Comparison of ENCODE assay signal across 31 cellular contexts in the genomic region with DNA sequence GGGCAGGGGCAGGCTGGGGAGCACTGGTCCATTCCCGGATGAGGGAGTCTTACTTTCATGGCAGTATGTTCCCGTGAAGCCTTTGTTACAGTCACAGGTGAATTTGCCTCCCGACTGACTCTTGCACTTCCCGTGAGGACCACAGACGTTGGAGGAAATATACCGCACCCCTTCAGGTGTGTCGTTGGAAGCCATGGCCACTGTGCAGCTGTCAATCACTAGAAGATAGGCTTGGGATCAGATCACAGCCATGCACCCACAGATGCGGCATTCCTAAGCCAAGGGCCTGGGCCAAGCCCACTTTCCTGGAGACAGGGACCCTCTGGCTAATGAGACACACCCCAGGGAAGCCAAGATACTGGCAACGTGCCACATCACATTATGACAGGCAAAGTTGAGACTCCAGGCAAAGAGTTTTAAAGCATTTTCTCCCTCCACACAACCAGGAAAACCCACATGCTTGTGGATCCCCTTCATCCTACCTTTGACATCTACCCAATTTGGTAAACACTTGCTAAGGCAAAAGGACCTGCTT. TPM values are rescaled to one million over a fixed set of nuclear protein-coding genes. Genes with fewer than 3 reads are reported as not detected.
DNase-seq lines count a peak whose midpoint lies in the region; ATAC-seq, FAIRE-seq and TF ChIP-seq lines count a peak whose summit lies in the region.
"Had no signal": no experiment of that assay in that cellular context is flagged by ENCODE, and none has a peak within 500 bp of the region (broad histone marks: within the 10 kb centered on the region; RNA-seq: fewer than 3 reads in every experiment).

No MANE protein-coding gene starts in this region.

- H3K27ac ChIP-seq in astrocyte (ENCODE audit: low read depth, low read length): no peak overlapping the region
- H3K27ac ChIP-seq in tibial artery: peak overlapping the region; percentile 99
- no peak overlapping the region for H3K27ac ChIP-seq in upper lobe of right lung
- H3K27ac ChIP-seq in H9 (ENCODE audit: insufficient read length, low read depth, low read length): no peak overlapping the region
- H3K27ac ChIP-seq: body of pancreas, WERI-Rb-1 had no signal

- H3K79me1 ChIP-seq in H9 (ENCODE audit: insufficient read depth, low read depth, low read length, poor library complexity, severe bottlenecking): peaks cover 4% of the 10 kb centered on the region

- no peak overlapping the region for H3K56ac ChIP-seq in H9 (ENCODE audit: insufficient read length, low read depth, low read length)

- H3K36me3 Mint-ChIP-seq in astrocyte (ENCODE audit: low read depth, unreplicated experiment) (peaks cover 48% of the 10 kb centered on the region), nephron (ENCODE audit: low read depth) (peaks cover 98% of the 10 kb centered on the region), H9 (ENCODE audit: insufficient read depth in 1 of 3, low read depth in 3 of 3) (peaks cover 58 to 100% (median 88%) of the 10 kb centered on the region in 3 experiments)
- H3K36me3 Mint-ChIP-seq: natural killer cell treated with Interleukin-12 subunit alpha and Interleukin-12 subunit beta and Interleukin-15 and Interleukin-18, amount 100 ng/mL, for 72 hours had no signal

- no peak overlapping the region for H2AK5ac ChIP-seq in H9 (ENCODE audit: insufficient read length, low read length)

- H3K27me3 ChIP-seq in astrocyte (ENCODE audit: insufficient read depth, low read length): no peaks in the 10 kb centered on the region
- no peaks in the 10 kb centered on the region for H3K27me3 ChIP-seq in tibial artery
- H3K27me3 ChIP-seq in upper lobe of right lung: no peaks in the 10 kb centered on the region
- H3K27me3 ChIP-seq in H9 (ENCODE audit: insufficient read depth, low read length): no peaks in the 10 kb centered on the region
- H3K27me3 ChIP-seq: body of pancreas, pancreas, thyroid gland had no signal

- no peak overlapping the region for H4K8ac ChIP-seq in H9 (replicated peaks; ENCODE audit: insufficient read length, low read depth, low read length)

- H3K79me2 ChIP-seq in astrocyte (ENCODE audit: insufficient read depth, low read length) (peaks cover 12% of the 10 kb centered on the region), H9 (ENCODE audit: insufficient read depth, low read length) (no peaks in the 10 kb centered on the region)

- H2BK20ac ChIP-seq in H9 (ENCODE audit: low read depth, low read length, poor library complexity, severe bottlenecking): no peak overlapping the region

- H3K14ac ChIP-seq in H9 (ENCODE audit: insufficient read depth, low read length): no peak overlapping the region

- peaks cover 75% of the 10 kb centered on the region for H3K4me1 Mint-ChIP-seq in astrocyte (ENCODE audit: low read depth, unreplicated experiment)
- H3K4me1 Mint-ChIP-seq in nephron: peaks cover 88% of the 10 kb centered on the region
- peaks cover 41 to 47% of the 10 kb centered on the region in 2 experiments for H3K4me1 Mint-ChIP-seq in H9
- H3K4me1 Mint-ChIP-seq: CD14-positive monocyte had no signal

- H3K27me3 Mint-ChIP-seq in astrocyte (ENCODE audit: low read depth, unreplicated experiment): no peaks in the 10 kb centered on the region
- H3K27me3 Mint-ChIP-seq in nephron (ENCODE audit: low read depth): no peaks in the 10 kb centered on the region
- no peaks in the 10 kb centered on the region; the same call in 1 of the 2 replicates for H3K27me3 Mint-ChIP-seq in H9 (ENCODE audit: low read depth)
- H3K27me3 Mint-ChIP-seq: natural killer cell treated with Interleukin-12 subunit alpha and Interleukin-12 subunit beta and Interleukin-15 and Interleukin-18, amount 100 ng/mL, for 72 hours had no signal

- H3K23me2 ChIP-seq in H9 (ENCODE audit: insufficient read length, low read depth, low read length, poor library complexity, severe bottlenecking): no peaks in the 10 kb centered on the region

- no peak overlapping the region for H4K91ac ChIP-seq in H9 (ENCODE audit: insufficient read length, low read depth, low read length)

- intact Hi-C loops in tibial artery (cut with DNase I; ENCODE audit: low total_unique reads) (loop anchor here (5.0 kb wide), 1 partner anchor 90 kb away; no protein-coding TSS in a partner anchor), upper lobe of right lung (cut with DNase I) (loop anchor here (10.0 kb wide), 1 partner anchor 92 kb away; no protein-coding TSS in a partner anchor)

- H3K4me3 ChIP-seq in astrocyte (ENCODE audit: insufficient read depth, low read depth, low read length): no peak overlapping the region
- H3K4me3 ChIP-seq in tibial artery: no peak overlapping the region
- no peak overlapping the region for H3K4me3 ChIP-seq in upper lobe of right lung
- H3K4me3 ChIP-seq: body of pancreas, mucosa of descending colon, pancreas, thyroid gland had no signal

- H2BK15ac ChIP-seq in H9 (ENCODE audit: low read depth, low read length): no peak overlapping the region

- H4K20me1 ChIP-seq in astrocyte (ENCODE audit: insufficient read depth, low read length) (peaks cover 50% of the 10 kb centered on the region), H9 (ENCODE audit: control insufficient read depth, insufficient read depth, insufficient read length) (no peaks in the 10 kb centered on the region)

- no peaks in the 10 kb centered on the region for H3K9me3 Mint-ChIP-seq in astrocyte (ENCODE audit: unreplicated experiment)
- no peaks in the 10 kb centered on the region for H3K9me3 Mint-ChIP-seq in nephron
- no peaks in the 10 kb centered on the region for H3K9me3 Mint-ChIP-seq in H9
- H3K9me3 Mint-ChIP-seq: activated CD4-positive, alpha-beta T cell treated with anti-CD3 and anti-CD28 coated beads, Interleukin-2, amount 10 ng/mL, durations not matched to agents 7 days and 5 days; activated naive CD8-positive, alpha-beta T cell treated with anti-CD3 and anti-CD28 coated beads, Interleukin-2, amount 50 U/mL, for 24 hours; activated T-cell treated with anti-CD3 and anti-CD28 coated beads, Interleukin-2, amount 50 U/mL, for 24 hours; effector memory CD8-positive, alpha-beta T cell; immature natural killer cell; natural killer cell treated with Interleukin-12 subunit alpha and Interleukin-12 subunit beta and Interleukin-15 and Interleukin-18, amount 100 ng/mL, for 72 hours had no signal

- no peak overlapping the region for H2BK12ac ChIP-seq in H9 (ENCODE audit: insufficient read length, low read depth, low read length)

- H3K4me1 ChIP-seq in astrocyte (ENCODE audit: insufficient read depth, low read length) (peaks cover 45% of the 10 kb centered on the region), tibial artery (peaks cover 0 to 100% (median 77%) of the 10 kb centered on the region in 4 donors), upper lobe of right lung (no peaks in the 10 kb centered on the region), H9 (ENCODE audit: insufficient read depth, low read length) (peaks cover 12% of the 10 kb centered on the region; the same call in 1 of the 2 replicates)
- H3K4me1 ChIP-seq: pancreas had no signal

- H3K23ac ChIP-seq in H9 (ENCODE audit: insufficient read length, low read depth, low read length): no peak overlapping the region

- H3K4me2 ChIP-seq in astrocyte (ENCODE audit: low read length) (no peak overlapping the region), H9 (ENCODE audit: insufficient read depth, insufficient read length, low read length) (no peak overlapping the region)

- H3K4me3 Mint-ChIP-seq in astrocyte (ENCODE audit: unreplicated experiment) (no peak overlapping the region), nephron (no peak overlapping the region), H9 (no peak overlapping the region)
- H3K4me3 Mint-ChIP-seq: activated CD4-positive, alpha-beta T cell treated with anti-CD3 and anti-CD28 coated beads, Interleukin-2, amount 10 ng/mL, durations not matched to agents 7 days and 5 days; activated naive CD8-positive, alpha-beta T cell treated with anti-CD3 and anti-CD28 coated beads, Interleukin-2, amount 50 U/mL, for 24 hours; activated T-cell treated with anti-CD3 and anti-CD28 coated beads, Interleukin-2, amount 50 U/mL, for 24 hours; CD14-positive monocyte; effector memory CD8-positive, alpha-beta T cell; immature natural killer cell; natural killer cell treated with Interleukin-12 subunit alpha and Interleukin-12 subunit beta and Interleukin-15 and Interleukin-18, amount 100 ng/mL, for 72 hours had no signal

- no peaks in the 10 kb centered on the region for H3K9me3 ChIP-seq in astrocyte (ENCODE audit: insufficient read depth, low read depth, low read length)
- no peaks in the 10 kb centered on the region for H3K9me3 ChIP-seq in tibial artery
- no peaks in the 10 kb centered on the region for H3K9me3 ChIP-seq in upper lobe of right lung
- no peaks in the 10 kb centered on the region for H3K9me3 ChIP-seq in H9 (ENCODE audit: control insufficient read depth, low read depth, low read length)
- H3K9me3 ChIP-seq: body of pancreas, mucosa of descending colon, pancreas, thyroid gland had no signal

- no peak overlapping the region for H3T11ph ChIP-seq in H9 (ENCODE audit: low read length)

- no peak overlapping the region for H2BK5ac ChIP-seq in H9 (ENCODE audit: insufficient read length, low read length)

- TF ChIP-seq CTCF in astrocyte (IDR thresholded peaks at IDR 0.05; ENCODE audit: insufficient read depth, low read depth, low read length) (no peak), nephron (IDR thresholded peaks at IDR 0.05; ENCODE audit: unreplicated experiment in 3 of 3) (no peak), tibial artery (IDR thresholded peaks at IDR 0.05) (no peak), upper lobe of right lung (IDR thresholded peaks at IDR 0.05) (no peak), H9 (conservative IDR thresholded peaks at IDR 0.05) (no peak)

- H3K18ac ChIP-seq in H9 (ENCODE audit: insufficient read length, low read depth, low read length): no peak overlapping the region

- no peak overlapping the region for H3K4ac ChIP-seq in H9 (ENCODE audit: low read depth, low read length)

- H4K5ac ChIP-seq in H9 (ENCODE audit: insufficient read length, low read depth, low read length): no peak overlapping the region

- peak; percentile 13 for DNase-seq in HK-2 (ENCODE audit: unreplicated experiment)
- DNase-seq in astrocyte (ENCODE audit: low read depth): no peak
- peak in 1 of 2 donors; percentile 17 for DNase-seq in tibial artery
- no peak for DNase-seq in upper lobe of right lung
- no peak for DNase-seq in H9
- DNase-seq: activated naive CD8-positive, alpha-beta T cell treated with anti-CD3 and anti-CD28 coated beads, Interleukin-2, amount 50 U/mL, for 24 hours; activated T-cell treated with anti-CD3 and anti-CD28 coated beads, Interleukin-2, amount 50 U/mL, for 24 hours; body of pancreas; DND-41; effector memory CD8-positive, alpha-beta T cell; hypothalamus; mucosa of descending colon; NCI-H1092 treated with DMSO at 0.1 percent for 48 hours; NCI-H187 treated with DMSO at 0.1 percent for 48 hours; NCI-H524 treated with DMSO at 0.1 percent for 48 hours; pancreas; right cardiac atrium; SHP77 treated with DMSO at 0.1 percent for 48 hours; stimulated activated CD4-positive, alpha-beta T cell treated with anti-CD3 and anti-CD28 coated beads, Interleukin-15, amount 100 ng/mL, for 24 hours; stimulated activated naive CD4-positive, alpha-beta T cell; T-helper 9 cell; thyroid gland had no signal

- no peak for FAIRE-seq in astrocyte (lab: Jason Lieb, UNC)
- FAIRE-seq: colon, frontal cortex, pancreas had no signal

- no peak overlapping the region for H2BK120ac ChIP-seq in H9 (ENCODE audit: low read depth, low read length, poor library complexity, severe bottlenecking)

- H3K27ac Mint-ChIP-seq in astrocyte (ENCODE audit: unreplicated experiment) (peak overlapping the region; percentile 98), nephron (peak overlapping the region; percentile 42 to 83 (median 82)), H9 (peak overlapping the region in 1 of 3 experiments; percentile 18; a peak in 2 of 7 replicates)
- H3K27ac Mint-ChIP-seq: activated CD4-positive, alpha-beta T cell treated with anti-CD3 and anti-CD28 coated beads, Interleukin-2, amount 10 ng/mL, durations not matched to agents 7 days and 5 days; activated naive CD8-positive, alpha-beta T cell treated with anti-CD3 and anti-CD28 coated beads, Interleukin-2, amount 50 U/mL, for 24 hours; activated T-cell treated with anti-CD3 and anti-CD28 coated beads, Interleukin-2, amount 50 U/mL, for 24 hours; effector memory CD8-positive, alpha-beta T cell; immature natural killer cell; natural killer cell treated with Interleukin-12 subunit alpha and Interleukin-12 subunit beta and Interleukin-15 and Interleukin-18, amount 100 ng/mL, for 72 hours had no signal

- no peak overlapping the region for H3K9ac ChIP-seq in astrocyte (ENCODE audit: low read length)
- H3K9ac ChIP-seq in H9 (ENCODE audit: extremely low read depth, insufficient read length, low read length): no peak overlapping the region

- no peak for ATAC-seq in GM21786 (IDR thresholded peaks at IDR 0.05; ENCODE audit: unreplicated experiment)
- no peak for ATAC-seq in upper lobe of right lung
- ATAC-seq: activated naive CD8-positive, alpha-beta T cell treated with anti-CD3 and anti-CD28 coated beads, Interleukin-2, amount 50 U/mL, for 24 hours; body of pancreas; effector memory CD8-positive, alpha-beta T cell; mucosa of descending colon; right cardiac atrium had no signal

- WGBS in H9 (ENCODE audit: extremely low coverage, insufficient read length, low lambda C conversion rate): no CpG with 5 or more reads among the region's 9 CpGs

- H3K36me3 ChIP-seq in astrocyte (ENCODE audit: insufficient read depth, low read length): peaks cover 56% of the 10 kb centered on the region
- peaks cover 98 to 100% (median 98%) of the 10 kb centered on the region in 3 donors for H3K36me3 ChIP-seq in tibial artery
- peaks cover 100% of the 10 kb centered on the region for H3K36me3 ChIP-seq in upper lobe of right lung
- H3K36me3 ChIP-seq: WERI-Rb-1 had no signal

- no peak overlapping the region for H2AFZ ChIP-seq in astrocyte (ENCODE audit: low read depth, low read length)
- H2AFZ ChIP-seq in H9 (ENCODE audit: low read length): no peak overlapping the region

RNA-seq across cellular contexts. Expression of gene JAG1, which starts 26.8 kb away (rescaled TPM):
- 278 and 380 TPM in 2 replicates for total RNA-seq in astrocyte
- total RNA-seq in upper lobe of right lung: 51.6 TPM
- total RNA-seq in H9 (2021): 54.0 and 58.1 TPM in 2 replicates

Comparison
In these comparisons a context has a peak if more than half of its experiments do, and no peak if none do; other contexts are left out.
1. H3K27ac ChIP-seq: peak in tibial artery (2 of 2); none in astrocyte (single experiment), upper lobe of right lung (single experiment) and H9 (single experiment).